ENCODE assay signal across 1 cellular context in the genomic region with DNA sequence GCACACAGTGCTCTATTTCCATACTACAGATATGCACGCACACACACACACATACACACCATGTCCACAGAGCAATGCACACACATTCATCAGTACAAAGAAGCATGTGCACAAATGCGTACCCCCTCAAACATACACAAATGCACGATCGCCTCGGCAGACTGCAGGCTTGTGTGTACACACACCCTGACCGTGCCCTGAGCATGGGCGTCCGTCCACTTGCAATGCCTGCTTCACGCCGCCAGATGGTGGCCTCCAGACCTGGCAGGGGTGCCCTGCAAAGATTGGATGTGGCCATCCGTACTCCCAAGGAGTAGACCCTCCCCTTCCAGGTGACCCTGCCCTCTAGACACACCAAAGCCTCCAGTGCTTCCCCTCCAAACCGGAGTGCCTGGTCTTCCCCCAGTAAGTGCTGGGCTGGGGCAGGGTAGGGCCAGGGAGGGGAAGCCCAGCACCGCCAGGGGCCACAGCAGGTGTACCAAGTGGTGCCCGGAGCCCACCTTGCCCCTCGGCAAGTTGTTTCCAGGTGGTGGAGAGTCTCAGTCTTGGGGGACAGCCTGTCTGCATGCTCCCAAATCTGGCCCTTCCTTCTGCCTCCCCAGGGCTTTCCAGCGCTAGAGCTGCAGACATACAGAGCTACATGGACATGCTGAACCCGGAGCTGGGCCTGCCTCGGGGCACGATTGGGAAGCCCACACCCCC.
TF ChIP-seq lines count a peak whose summit lies in the region.

No MANE protein-coding gene starts in this region.

TF ChIP-seq in HepG2, 621 proteins besides CTCF, POLR2A, EP300 and RAD21 (continued from another document and continues in another):
- peak; percentile 76; the same call in 1 of the 2 replicates for TF ChIP-seq HDAC2 (CRISPR knock-in tag; IDR thresholded peaks at IDR 0.05)
- TF ChIP-seq LCORL (IDR thresholded peaks at IDR 0.05), result no peak
- TF ChIP-seq LCORL (CRISPR knock-in tag; IDR thresholded peaks at IDR 0.05), result 0 out of 2 replicates have a peak, but pooled peaks have one; percentile 22
- TF ChIP-seq ZBTB7B (CRISPR knock-in tag; IDR thresholded peaks at IDR 0.05), result peak; percentile 72
- TF ChIP-seq AKAP8 (CRISPR knock-in tag; IDR thresholded peaks at IDR 0.05), result peak; percentile 78; the same call in 1 of the 2 replicates
- no peak for TF ChIP-seq SP1 (IDR thresholded peaks at IDR 0.05)
- TF ChIP-seq SP1 (CRISPR knock-in tag; IDR thresholded peaks at IDR 0.05), result 0 out of 2 replicates have a peak, but pooled peaks have one; percentile 32
- TF ChIP-seq ZNF501 (CRISPR knock-in tag; IDR thresholded peaks at IDR 0.05), result peak; percentile 30; the same call in 1 of the 2 replicates
- TF ChIP-seq NCOR1 (IDR thresholded peaks at IDR 0.05; ENCODE audit: borderline replicate concordance, low read length), result no peak
- TF ChIP-seq, protein P1, sequence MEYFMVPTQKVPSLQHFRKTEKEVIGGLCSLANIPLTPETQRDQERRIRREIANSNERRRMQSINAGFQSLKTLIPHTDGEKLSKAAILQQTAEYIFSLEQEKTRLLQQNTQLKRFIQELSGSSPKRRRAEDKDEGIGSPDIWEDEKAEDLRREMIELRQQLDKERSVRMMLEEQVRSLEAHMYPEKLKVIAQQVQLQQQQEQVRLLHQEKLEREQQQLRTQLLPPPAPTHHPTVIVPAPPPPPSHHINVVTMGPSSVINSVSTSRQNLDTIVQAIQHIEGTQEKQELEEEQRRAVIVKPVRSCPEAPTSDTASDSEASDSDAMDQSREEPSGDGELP (IDR thresholded peaks at IDR 0.05; ENCODE audit: borderline replicate concordance, low read depth), result peak; percentile 13; the same call in 1 of the 2 replicates
- TF ChIP-seq, protein P2, sequence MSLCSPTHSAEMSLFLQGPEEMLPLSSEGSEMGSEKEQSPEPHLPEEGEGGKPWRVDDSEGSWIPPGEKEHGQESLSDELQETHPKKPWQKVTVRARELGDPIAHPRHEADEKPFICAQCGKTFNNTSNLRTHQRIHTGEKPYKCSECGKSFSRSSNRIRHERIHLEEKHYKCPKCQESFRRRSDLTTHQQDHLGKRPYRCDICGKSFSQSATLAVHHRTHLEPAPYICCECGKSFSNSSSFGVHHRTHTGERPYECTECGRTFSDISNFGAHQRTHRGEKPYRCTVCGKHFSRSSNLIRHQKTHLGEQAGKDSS (CRISPR knock-in tag; IDR thresholded peaks at IDR 0.05; ENCODE audit: borderline replicate concordance, low read depth), result peak; percentile 50; the same call in 1 of the 2 replicates
- peak; percentile 36; the same call in 1 of the 2 replicates for TF ChIP-seq ZMAT3 (CRISPR knock-in tag; conservative IDR thresholded peaks at IDR 0.05)
- TF ChIP-seq PHF8 (CRISPR knock-in tag; IDR thresholded peaks at IDR 0.05), result peak; percentile 14; the same call in 1 of the 2 replicates
- 0 out of 2 replicates have a peak, but pooled peaks have one; percentile 5 for TF ChIP-seq ZNF564 (CRISPR knock-in tag; IDR thresholded peaks at IDR 0.05)
- TF ChIP-seq SPEN (CRISPR knock-in tag; IDR thresholded peaks at IDR 0.05; ENCODE audit: low read depth), result peak; percentile 73
- TF ChIP-seq ZFP37 (CRISPR knock-in tag; IDR thresholded peaks at IDR 0.05; ENCODE audit: borderline replicate concordance), result no peak
- TF ChIP-seq ZNF792 (CRISPR knock-in tag; IDR thresholded peaks at IDR 0.05), result peak; percentile 31; the same call in 1 of the 2 replicates
- TF ChIP-seq ZNF75D (CRISPR knock-in tag; IDR thresholded peaks at IDR 0.05; ENCODE audit: borderline replicate concordance), result no peak
- TF ChIP-seq FOXA3 (CRISPR knock-in tag; IDR thresholded peaks at IDR 0.05), result peak; percentile 70
- TF ChIP-seq, protein P3, sequence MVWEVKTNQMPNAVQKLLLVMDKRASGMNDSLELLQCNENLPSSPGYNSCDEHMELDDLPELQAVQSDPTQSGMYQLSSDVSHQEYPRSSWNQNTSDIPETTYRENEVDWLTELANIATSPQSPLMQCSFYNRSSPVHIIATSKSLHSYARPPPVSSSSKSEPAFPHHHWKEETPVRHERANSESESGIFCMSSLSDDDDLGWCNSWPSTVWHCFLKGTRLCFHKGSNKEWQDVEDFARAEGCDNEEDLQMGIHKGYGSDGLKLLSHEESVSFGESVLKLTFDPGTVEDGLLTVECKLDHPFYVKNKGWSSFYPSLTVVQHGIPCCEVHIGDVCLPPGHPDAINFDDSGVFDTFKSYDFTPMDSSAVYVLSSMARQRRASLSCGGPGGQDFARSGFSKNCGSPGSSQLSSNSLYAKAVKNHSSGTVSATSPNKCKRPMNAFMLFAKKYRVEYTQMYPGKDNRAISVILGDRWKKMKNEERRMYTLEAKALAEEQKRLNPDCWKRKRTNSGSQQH (CRISPR knock-in tag; IDR thresholded peaks at IDR 0.05; ENCODE audit: low read depth), result 0 out of 2 replicates have a peak, but pooled peaks have one; percentile 41
- 0 out of 2 replicates have a peak, but pooled peaks have one; percentile 76 for TF ChIP-seq ZC3H13 (CRISPR knock-in tag; IDR thresholded peaks at IDR 0.05)
- TF ChIP-seq ZNF777 (CRISPR knock-in tag; IDR thresholded peaks at IDR 0.05), result peak; percentile 41; the same call in 1 of the 2 replicates
- TF ChIP-seq AHR (CRISPR knock-in tag; IDR thresholded peaks at IDR 0.05), result 0 out of 2 replicates have a peak, but pooled peaks have one; percentile 51
- TF ChIP-seq ZBTB7A (CRISPR knock-in tag; IDR thresholded peaks at IDR 0.05), result 0 out of 2 replicates have a peak, but pooled peaks have one; percentile 82
- TF ChIP-seq JUNB (CRISPR knock-in tag; IDR thresholded peaks at IDR 0.05; ENCODE audit: borderline replicate concordance), result no peak
- TF ChIP-seq ZNF234 (CRISPR knock-in tag; conservative IDR thresholded peaks at IDR 0.05), result no peak
- TF ChIP-seq MED1 (CRISPR knock-in tag; IDR thresholded peaks at IDR 0.05), result peak; percentile 71
- TF ChIP-seq, protein P4, sequence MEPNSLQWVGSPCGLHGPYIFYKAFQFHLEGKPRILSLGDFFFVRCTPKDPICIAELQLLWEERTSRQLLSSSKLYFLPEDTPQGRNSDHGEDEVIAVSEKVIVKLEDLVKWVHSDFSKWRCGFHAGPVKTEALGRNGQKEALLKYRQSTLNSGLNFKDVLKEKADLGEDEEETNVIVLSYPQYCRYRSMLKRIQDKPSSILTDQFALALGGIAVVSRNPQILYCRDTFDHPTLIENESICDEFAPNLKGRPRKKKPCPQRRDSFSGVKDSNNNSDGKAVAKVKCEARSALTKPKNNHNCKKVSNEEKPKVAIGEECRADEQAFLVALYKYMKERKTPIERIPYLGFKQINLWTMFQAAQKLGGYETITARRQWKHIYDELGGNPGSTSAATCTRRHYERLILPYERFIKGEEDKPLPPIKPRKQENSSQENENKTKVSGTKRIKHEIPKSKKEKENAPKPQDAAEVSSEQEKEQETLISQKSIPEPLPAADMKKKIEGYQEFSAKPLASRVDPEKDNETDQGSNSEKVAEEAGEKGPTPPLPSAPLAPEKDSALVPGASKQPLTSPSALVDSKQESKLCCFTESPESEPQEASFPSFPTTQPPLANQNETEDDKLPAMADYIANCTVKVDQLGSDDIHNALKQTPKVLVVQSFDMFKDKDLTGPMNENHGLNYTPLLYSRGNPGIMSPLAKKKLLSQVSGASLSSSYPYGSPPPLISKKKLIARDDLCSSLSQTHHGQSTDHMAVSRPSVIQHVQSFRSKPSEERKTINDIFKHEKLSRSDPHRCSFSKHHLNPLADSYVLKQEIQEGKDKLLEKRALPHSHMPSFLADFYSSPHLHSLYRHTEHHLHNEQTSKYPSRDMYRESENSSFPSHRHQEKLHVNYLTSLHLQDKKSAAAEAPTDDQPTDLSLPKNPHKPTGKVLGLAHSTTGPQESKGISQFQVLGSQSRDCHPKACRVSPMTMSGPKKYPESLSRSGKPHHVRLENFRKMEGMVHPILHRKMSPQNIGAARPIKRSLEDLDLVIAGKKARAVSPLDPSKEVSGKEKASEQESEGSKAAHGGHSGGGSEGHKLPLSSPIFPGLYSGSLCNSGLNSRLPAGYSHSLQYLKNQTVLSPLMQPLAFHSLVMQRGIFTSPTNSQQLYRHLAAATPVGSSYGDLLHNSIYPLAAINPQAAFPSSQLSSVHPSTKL (CRISPR knock-in tag; IDR thresholded peaks at IDR 0.05), result peak; percentile 60
- TF ChIP-seq CEBPG (CRISPR knock-in tag; IDR thresholded peaks at IDR 0.05), result peak; percentile 6; the same call in 1 of the 2 replicates
- TF ChIP-seq, protein P5, sequence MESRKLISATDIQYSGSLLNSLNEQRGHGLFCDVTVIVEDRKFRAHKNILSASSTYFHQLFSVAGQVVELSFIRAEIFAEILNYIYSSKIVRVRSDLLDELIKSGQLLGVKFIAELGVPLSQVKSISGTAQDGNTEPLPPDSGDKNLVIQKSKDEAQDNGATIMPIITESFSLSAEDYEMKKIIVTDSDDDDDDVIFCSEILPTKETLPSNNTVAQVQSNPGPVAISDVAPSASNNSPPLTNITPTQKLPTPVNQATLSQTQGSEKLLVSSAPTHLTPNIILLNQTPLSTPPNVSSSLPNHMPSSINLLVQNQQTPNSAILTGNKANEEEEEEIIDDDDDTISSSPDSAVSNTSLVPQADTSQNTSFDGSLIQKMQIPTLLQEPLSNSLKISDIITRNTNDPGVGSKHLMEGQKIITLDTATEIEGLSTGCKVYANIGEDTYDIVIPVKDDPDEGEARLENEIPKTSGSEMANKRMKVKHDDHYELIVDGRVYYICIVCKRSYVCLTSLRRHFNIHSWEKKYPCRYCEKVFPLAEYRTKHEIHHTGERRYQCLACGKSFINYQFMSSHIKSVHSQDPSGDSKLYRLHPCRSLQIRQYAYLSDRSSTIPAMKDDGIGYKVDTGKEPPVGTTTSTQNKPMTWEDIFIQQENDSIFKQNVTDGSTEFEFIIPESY (CRISPR knock-in tag; IDR thresholded peaks at IDR 0.05), result no peak; the same call in 1 of the 2 replicates
- TF ChIP-seq KLF16 (CRISPR knock-in tag; IDR thresholded peaks at IDR 0.05), result peak in 1 of 2 experiments; percentile 33; a peak in 1 of 4 replicates
- 0 out of 2 replicates have a peak, but pooled peaks have one; percentile 23 for TF ChIP-seq TARDBP (CRISPR knock-in tag; IDR thresholded peaks at IDR 0.05)
- TF ChIP-seq, protein P6, sequence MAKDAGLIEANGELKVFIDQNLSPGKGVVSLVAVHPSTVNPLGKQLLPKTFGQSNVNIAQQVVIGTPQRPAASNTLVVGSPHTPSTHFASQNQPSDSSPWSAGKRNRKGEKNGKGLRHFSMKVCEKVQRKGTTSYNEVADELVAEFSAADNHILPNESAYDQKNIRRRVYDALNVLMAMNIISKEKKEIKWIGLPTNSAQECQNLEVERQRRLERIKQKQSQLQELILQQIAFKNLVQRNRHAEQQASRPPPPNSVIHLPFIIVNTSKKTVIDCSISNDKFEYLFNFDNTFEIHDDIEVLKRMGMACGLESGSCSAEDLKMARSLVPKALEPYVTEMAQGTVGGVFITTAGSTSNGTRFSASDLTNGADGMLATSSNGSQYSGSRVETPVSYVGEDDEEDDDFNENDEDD (CRISPR knock-in tag; IDR thresholded peaks at IDR 0.05; ENCODE audit: borderline replicate concordance), result peak; percentile 39; the same call in 1 of the 2 replicates
- TF ChIP-seq, protein P7, sequence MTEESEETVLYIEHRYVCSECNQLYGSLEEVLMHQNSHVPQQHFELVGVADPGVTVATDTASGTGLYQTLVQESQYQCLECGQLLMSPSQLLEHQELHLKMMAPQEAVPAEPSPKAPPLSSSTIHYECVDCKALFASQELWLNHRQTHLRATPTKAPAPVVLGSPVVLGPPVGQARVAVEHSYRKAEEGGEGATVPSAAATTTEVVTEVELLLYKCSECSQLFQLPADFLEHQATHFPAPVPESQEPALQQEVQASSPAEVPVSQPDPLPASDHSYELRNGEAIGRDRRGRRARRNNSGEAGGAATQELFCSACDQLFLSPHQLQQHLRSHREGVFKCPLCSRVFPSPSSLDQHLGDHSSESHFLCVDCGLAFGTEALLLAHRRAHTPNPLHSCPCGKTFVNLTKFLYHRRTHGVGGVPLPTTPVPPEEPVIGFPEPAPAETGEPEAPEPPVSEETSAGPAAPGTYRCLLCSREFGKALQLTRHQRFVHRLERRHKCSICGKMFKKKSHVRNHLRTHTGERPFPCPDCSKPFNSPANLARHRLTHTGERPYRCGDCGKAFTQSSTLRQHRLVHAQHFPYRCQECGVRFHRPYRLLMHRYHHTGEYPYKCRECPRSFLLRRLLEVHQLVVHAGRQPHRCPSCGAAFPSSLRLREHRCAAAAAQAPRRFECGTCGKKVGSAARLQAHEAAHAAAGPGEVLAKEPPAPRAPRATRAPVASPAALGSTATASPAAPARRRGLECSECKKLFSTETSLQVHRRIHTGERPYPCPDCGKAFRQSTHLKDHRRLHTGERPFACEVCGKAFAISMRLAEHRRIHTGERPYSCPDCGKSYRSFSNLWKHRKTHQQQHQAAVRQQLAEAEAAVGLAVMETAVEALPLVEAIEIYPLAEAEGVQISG (CRISPR knock-in tag; IDR thresholded peaks at IDR 0.05), result 0 out of 2 replicates have a peak, but pooled peaks have one; percentile 20
- 0 out of 2 replicates have a peak, but pooled peaks have one; percentile 41 for TF ChIP-seq FOXK1 (CRISPR knock-in tag; IDR thresholded peaks at IDR 0.05; ENCODE audit: borderline replicate concordance, low read depth)
- TF ChIP-seq ZNF782 (CRISPR knock-in tag; IDR thresholded peaks at IDR 0.05; ENCODE audit: borderline replicate concordance), result 0 out of 2 replicates have a peak, but pooled peaks have one; percentile 38
- TF ChIP-seq, protein P8, sequence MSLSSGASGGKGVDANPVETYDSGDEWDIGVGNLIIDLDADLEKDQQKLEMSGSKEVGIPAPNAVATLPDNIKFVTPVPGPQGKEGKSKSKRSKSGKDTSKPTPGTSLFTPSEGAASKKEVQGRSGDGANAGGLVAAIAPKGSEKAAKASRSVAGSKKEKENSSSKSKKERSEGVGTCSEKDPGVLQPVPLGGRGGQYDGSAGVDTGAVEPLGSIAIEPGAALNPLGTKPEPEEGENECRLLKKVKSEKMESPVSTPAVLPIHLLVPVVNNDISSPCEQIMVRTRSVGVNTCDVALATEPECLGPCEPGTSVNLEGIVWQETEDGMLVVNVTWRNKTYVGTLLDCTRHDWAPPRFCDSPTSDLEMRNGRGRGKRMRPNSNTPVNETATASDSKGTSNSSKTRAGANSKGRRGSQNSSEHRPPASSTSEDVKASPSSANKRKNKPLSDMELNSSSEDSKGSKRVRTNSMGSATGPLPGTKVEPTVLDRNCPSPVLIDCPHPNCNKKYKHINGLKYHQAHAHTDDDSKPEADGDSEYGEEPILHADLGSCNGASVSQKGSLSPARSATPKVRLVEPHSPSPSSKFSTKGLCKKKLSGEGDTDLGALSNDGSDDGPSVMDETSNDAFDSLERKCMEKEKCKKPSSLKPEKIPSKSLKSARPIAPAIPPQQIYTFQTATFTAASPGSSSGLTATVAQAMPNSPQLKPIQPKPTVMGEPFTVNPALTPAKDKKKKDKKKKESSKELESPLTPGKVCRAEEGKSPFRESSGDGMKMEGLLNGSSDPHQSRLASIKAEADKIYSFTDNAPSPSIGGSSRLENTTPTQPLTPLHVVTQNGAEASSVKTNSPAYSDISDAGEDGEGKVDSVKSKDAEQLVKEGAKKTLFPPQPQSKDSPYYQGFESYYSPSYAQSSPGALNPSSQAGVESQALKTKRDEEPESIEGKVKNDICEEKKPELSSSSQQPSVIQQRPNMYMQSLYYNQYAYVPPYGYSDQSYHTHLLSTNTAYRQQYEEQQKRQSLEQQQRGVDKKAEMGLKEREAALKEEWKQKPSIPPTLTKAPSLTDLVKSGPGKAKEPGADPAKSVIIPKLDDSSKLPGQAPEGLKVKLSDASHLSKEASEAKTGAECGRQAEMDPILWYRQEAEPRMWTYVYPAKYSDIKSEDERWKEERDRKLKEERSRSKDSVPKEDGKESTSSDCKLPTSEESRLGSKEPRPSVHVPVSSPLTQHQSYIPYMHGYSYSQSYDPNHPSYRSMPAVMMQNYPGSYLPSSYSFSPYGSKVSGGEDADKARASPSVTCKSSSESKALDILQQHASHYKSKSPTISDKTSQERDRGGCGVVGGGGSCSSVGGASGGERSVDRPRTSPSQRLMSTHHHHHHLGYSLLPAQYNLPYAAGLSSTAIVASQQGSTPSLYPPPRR (CRISPR knock-in tag; IDR thresholded peaks at IDR 0.05; ENCODE audit: borderline replicate concordance), result peak; percentile 43; the same call in 1 of the 2 replicates
- no peak for TF ChIP-seq ZNF224 (CRISPR knock-in tag; IDR thresholded peaks at IDR 0.05)
- TF ChIP-seq ZBTB38 (CRISPR knock-in tag; IDR thresholded peaks at IDR 0.05), result peak; percentile 58; the same call in 1 of the 2 replicates
